In the genomic region with DNA sequence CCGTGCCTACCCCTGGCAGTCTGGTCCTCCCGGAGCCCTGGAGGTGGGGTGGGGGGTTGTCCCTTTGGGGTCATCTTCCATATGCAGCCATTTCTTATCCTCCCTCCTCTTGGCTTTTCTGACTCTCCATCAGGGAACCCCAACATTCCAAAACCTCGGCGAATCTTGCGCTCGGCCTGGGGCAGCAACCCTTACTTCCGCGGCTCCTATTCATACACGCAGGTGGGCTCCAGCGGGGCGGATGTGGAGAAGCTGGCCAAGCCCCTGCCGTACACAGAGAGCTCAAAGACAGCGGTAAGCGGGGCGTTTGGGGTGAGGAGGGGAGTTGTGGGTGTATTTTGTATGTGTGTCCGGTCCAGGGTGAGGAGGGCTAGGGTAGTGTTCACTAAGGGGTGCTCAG, we compare ENCODE assay signal across 1 cellular context.
A peak's percentile ranks its signal among the peaks of the same experiment; 100 is the strongest.
TF ChIP-seq lines count a peak whose summit lies in the region.

No MANE protein-coding gene starts in this region.

TF ChIP-seq in HepG2, 621 proteins besides CTCF, POLR2A, EP300 and RAD21:
- TF ChIP-seq RBM22 (optimal IDR thresholded peaks at IDR 0.05; ENCODE audit: low read length) (peak; percentile 57), AGO2 (optimal IDR thresholded peaks at IDR 0.05; ENCODE audit: low read depth, low read length) (peak; percentile 54), XBP1 (CRISPR knock-in tag; IDR thresholded peaks at IDR 0.05) (no peak)
